1 cellular context compared by ENCODE assay signal in the genomic region with DNA sequence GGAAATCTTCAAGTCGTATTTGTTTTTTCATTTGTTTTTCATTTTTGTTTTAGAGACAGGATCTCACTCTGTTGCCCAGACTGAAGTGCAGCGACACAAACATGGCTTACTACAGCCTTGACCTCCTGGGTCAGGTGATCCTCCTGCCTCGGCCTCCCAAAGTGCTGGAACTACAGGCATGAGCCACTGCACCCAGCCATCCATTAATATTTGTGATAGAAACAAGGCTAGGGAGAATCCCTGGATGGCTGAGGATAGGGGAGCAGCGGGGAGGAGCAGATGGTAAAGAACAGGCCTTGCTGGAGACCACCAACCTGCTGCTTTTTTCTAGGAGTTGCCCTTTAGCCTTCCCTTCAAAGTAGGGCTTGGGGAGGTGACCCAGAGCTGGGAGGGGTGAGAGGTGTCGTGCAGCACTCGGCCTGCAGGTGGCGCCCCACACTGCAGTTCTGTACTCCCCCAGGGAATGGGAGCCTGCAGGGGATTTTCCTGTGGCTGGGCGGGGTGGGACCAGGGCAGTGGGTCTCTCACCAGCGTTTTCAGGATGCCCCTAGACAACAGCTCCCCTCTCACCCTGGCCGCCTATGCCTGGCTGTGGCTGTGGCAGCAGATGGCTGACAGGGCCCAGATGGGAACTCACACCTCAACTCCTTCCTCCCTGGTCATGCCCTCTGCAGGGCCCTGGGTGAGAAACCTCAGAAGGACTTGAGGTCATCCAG.
TF ChIP-seq lines count a peak whose summit lies in the region.

No MANE protein-coding gene starts in this region.

TF ChIP-seq in H1, 55 proteins besides CTCF, POLR2A, EP300 and RAD21 (continued from another document):
- TF ChIP-seq CBX5 (IDR thresholded peaks at IDR 0.05; ENCODE audit: low read depth, low read length) (no peak), HDAC6 (IDR thresholded peaks at IDR 0.05; ENCODE audit: low read depth, low read length) (no peak), JUND (IDR thresholded peaks at IDR 0.05; ENCODE audit: low read length) (no peak), CTBP2 (IDR thresholded peaks at IDR 0.05; ENCODE audit: borderline replicate concordance, insufficient read depth, insufficient read length, low read length) (no peak), SP2 (IDR thresholded peaks at IDR 0.05; ENCODE audit: low read length) (no peak), EZH2 (IDR thresholded peaks at IDR 0.05; ENCODE audit: low read depth, low read length, severe bottlenecking) (no peak), BRCA1 (IDR thresholded peaks at IDR 0.05; ENCODE audit: low read depth, low read length) (peak; percentile 38; the same call in 1 of the 2 replicates), KDM4A (IDR thresholded peaks at IDR 0.05; ENCODE audit: low read depth, low read length, severe bottlenecking) (no peak), SP4 (IDR thresholded peaks at IDR 0.05; ENCODE audit: low read length) (no peak), SAP30 (IDR thresholded peaks at IDR 0.05; ENCODE audit: insufficient read depth, insufficient replicate concordance, low read length) (no peak), YY1 (IDR thresholded peaks at IDR 0.05; ENCODE audit: low read depth, low read length) (0 out of 2 replicates have a peak, but pooled peaks have one; percentile 25), CREB1 (IDR thresholded peaks at IDR 0.05) (0 out of 2 replicates have a peak, but pooled peaks have one; percentile 17), CHD2 (IDR thresholded peaks at IDR 0.05; ENCODE audit: low read length) (no peak), ZNF274 (IDR thresholded peaks at IDR 0.05; ENCODE audit: borderline replicate concordance, extremely low read depth, low read length) (no peak), TAF1 (IDR thresholded peaks at IDR 0.05; ENCODE audit: low read depth, low read length) (no peak)
